Comparison of ENCODE assay signal across 8 cellular contexts in genomic region chr9:99819123-99819483, GRCh38. TPM values are rescaled to one million over a fixed set of nuclear protein-coding genes. Genes with fewer than 3 reads are reported as not detected.
DNase-seq lines count a peak whose midpoint lies in the region; ATAC-seq and TF ChIP-seq lines count a peak whose summit lies in the region.

No MANE protein-coding gene starts in this region.

- H3K36me3 ChIP-seq in MG63 (no peaks in the 10 kb centered on the region), muscle layer of duodenum (ENCODE audit: control insufficient read depth in 1 of 2, insufficient read depth in 2 of 2, low read length in 2 of 2) (peaks cover 0 to 4% of the 10 kb centered on the region in 2 donors)

- ATAC-seq in sciatic nerve: no peak
- no peak for ATAC-seq in GM19351 (IDR thresholded peaks at IDR 0.05; ENCODE audit: unreplicated experiment)

- H3K27me3 ChIP-seq in MG63 (peaks cover 2% of the 10 kb centered on the region), muscle layer of duodenum (ENCODE audit: low read depth, low read length) (peaks cover 3% of the 10 kb centered on the region)

- H3K27ac ChIP-seq in muscle layer of duodenum (ENCODE audit: low read length): peak overlapping the region; percentile 87

- peaks cover 7 to 10% of the 10 kb centered on the region in 2 donors for H3K4me1 ChIP-seq in muscle layer of duodenum (ENCODE audit: control insufficient read depth in 1 of 2, insufficient read depth in 2 of 2, low read length in 2 of 2)

- peak overlapping the region; percentile 87 for H3K4me3 ChIP-seq in MG63
- peak overlapping the region; percentile 60 to 76 for H3K4me3 ChIP-seq in cardiac fibroblast (replicated peaks in 1 of 2; ENCODE audit: low read depth in 2 of 2, low read length in 2 of 2)
- peak overlapping the region; percentile 80 to 85 for H3K4me3 ChIP-seq in muscle layer of duodenum (ENCODE audit: low read depth in 1 of 2, low read length in 2 of 2)

- DNase-seq in CD1c-positive myeloid dendritic cell (ENCODE audit: extremely low spot score): peak; percentile 97
- DNase-seq in MG63: no peak
- no peak for DNase-seq in cardiac fibroblast (ENCODE audit: low read depth in 2 of 2)
- DNase-seq in NCI-H2107 treated with DMSO at 0.1 percent for 48 hours (lab: John Stamatoyannopoulos, UW; ENCODE audit: unreplicated experiment): no peak
- no peak for DNase-seq in sciatic nerve (ENCODE audit: low spot score)
- no peak for DNase-seq in NCI-H2171 (lab: John Stamatoyannopoulos, UW)

- H3K9me3 ChIP-seq in MG63: no peaks in the 10 kb centered on the region
- no peaks in the 10 kb centered on the region for H3K9me3 ChIP-seq in muscle layer of duodenum (ENCODE audit: control insufficient read depth in 1 of 2, low read length in 2 of 2)

- no peak for TF ChIP-seq CTCF in cardiac fibroblast (IDR thresholded peaks at IDR 0.05; ENCODE audit: low read depth, low read length)

- intact Hi-C loops in sciatic nerve (cut with DNase I): no loop called here

RNA-seq across cellular contexts. Expression of gene NR4A3, which starts 2.6 kb away (rescaled TPM):
- not detected in 2 replicates for total RNA-seq in MG63 (2014; rRNA removed; shearing (Covaris generic); ENCODE audit: low replicate concordance)
- total RNA-seq in sciatic nerve: 42.2 TPM

Comparison
In these comparisons a context has a peak if more than half of its experiments do, and no peak if none do; other contexts are left out.
1. RNA of gene NR4A3, which starts 2.6 kb away (total RNA-seq): 42.2 TPM in sciatic nerve (single experiment); not detected in MG63; every median in the first group is over 10 times any median in the second.
2. Peak in every context shown above with its lines, with median percentiles within 50 percentile points of each other: H3K4me3 ChIP-seq.